8 cellular contexts compared by ENCODE assay signal in the genomic region with DNA sequence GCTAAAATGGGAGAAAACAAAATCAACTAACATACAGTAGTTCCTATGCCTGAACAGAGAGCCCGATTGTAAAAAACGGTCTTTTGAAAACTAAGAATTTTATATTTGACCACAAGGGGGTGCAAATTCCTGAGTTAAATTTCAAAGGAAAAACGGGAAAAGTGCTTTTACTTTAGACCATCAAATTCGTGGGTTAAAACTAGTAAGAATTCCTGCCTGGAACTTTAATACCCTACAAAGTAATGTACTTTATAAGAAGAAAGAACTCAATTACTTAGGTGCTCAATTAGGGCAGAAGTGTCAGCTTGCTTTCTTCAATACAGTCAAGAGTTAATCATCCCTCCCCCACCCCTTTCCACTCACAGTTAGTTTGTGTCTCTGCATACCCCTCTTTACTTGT.
DNase-seq lines count a peak whose midpoint lies in the region; ATAC-seq, FAIRE-seq and TF ChIP-seq lines count a peak whose summit lies in the region.

No MANE protein-coding gene starts in this region.

- WGBS in esophagus muscularis mucosa: 2% methylated on average over 4 of the region's 4 CpGs

- DNase-seq in AML-193 (lab: John Stamatoyannopoulos, UW) (peak; percentile 65 to 66), GM18507 (ENCODE audit: extremely low spot score, insufficient read length, low read depth) (no peak), RKO (ENCODE audit: low spot score) (peak; percentile 71), esophagus muscularis mucosa (ENCODE audit: extremely low spot score) (no peak), progenitor cell of endocrine pancreas (ENCODE audit: low spot score, unreplicated experiment) (no peak)
- no peak for DNase-seq in effector CD8-positive, alpha-beta T cell (lab: John Stamatoyannopoulos, UW)

- no peak for TF ChIP-seq EP300 in esophagus muscularis mucosa (IDR thresholded peaks at IDR 0.05)

- ATAC-seq in GM19035 (IDR thresholded peaks at IDR 0.05; ENCODE audit: unreplicated experiment) (no peak), GM18502 (IDR thresholded peaks at IDR 0.05; ENCODE audit: poor library complexity, unreplicated experiment) (no peak)

- H3K36me3 ChIP-seq in esophagus muscularis mucosa: no peaks in the 10 kb centered on the region

- no peaks in the 10 kb centered on the region for H3K9me3 Mint-ChIP-seq in progenitor cell of endocrine pancreas (ENCODE audit: low read depth)

- intact Hi-C loops in esophagus muscularis mucosa (cut with DNase I): loop anchor here (10.0 kb wide), 1 partner anchor 720 kb away; no protein-coding TSS in a partner anchor

- no peaks in the 10 kb centered on the region for H3K36me3 Mint-ChIP-seq in progenitor cell of endocrine pancreas (ENCODE audit: insufficient read depth)

- TF ChIP-seq POLR2A in esophagus muscularis mucosa (IDR thresholded peaks at IDR 0.05; ENCODE audit: low read depth): no peak

- FAIRE-seq in GM18507 (lab: Jason Lieb, UNC): peak; percentile 44

- TF ChIP-seq CTCF in esophagus muscularis mucosa (IDR thresholded peaks at IDR 0.05): peak; percentile 56 to 68 (median 61)
- TF ChIP-seq CTCF in progenitor cell of endocrine pancreas (IDR thresholded peaks at IDR 0.05; ENCODE audit: unreplicated experiment): peak; percentile 76

- peaks cover 13% of the 10 kb centered on the region for H3K4me1 Mint-ChIP-seq in progenitor cell of endocrine pancreas (ENCODE audit: low read depth)

- peak overlapping the region in 2 of 4 donors; percentile 30 to 38 for H3K27ac ChIP-seq in esophagus muscularis mucosa (replicated peaks in 1 of 4)

- H3K27me3 ChIP-seq in esophagus muscularis mucosa: no peaks in the 10 kb centered on the region

- H3K4me3 ChIP-seq in esophagus muscularis mucosa: peak overlapping the region; percentile 22 to 38 (median 30)

- peaks cover 7 to 35% (median 30%) of the 10 kb centered on the region in 4 donors for H3K4me1 ChIP-seq in esophagus muscularis mucosa

- no peak overlapping the region for H3K27ac Mint-ChIP-seq in progenitor cell of endocrine pancreas

- H3K4me3 Mint-ChIP-seq in progenitor cell of endocrine pancreas (ENCODE audit: low read depth): no peak overlapping the region

- no peaks in the 10 kb centered on the region for H3K9me3 ChIP-seq in esophagus muscularis mucosa

- no peaks in the 10 kb centered on the region for H3K27me3 Mint-ChIP-seq in progenitor cell of endocrine pancreas

Comparison
In these comparisons a context has a peak if more than half of its experiments do, and no peak if none do; other contexts are left out.
1. DNase-seq: peak in AML-193 (2 of 2) and RKO (single experiment); none in GM18507 (single experiment), esophagus muscularis mucosa (single experiment), progenitor cell of endocrine pancreas (single experiment) and effector CD8-positive, alpha-beta T cell (single experiment).